ENCODE assay signal across 8 cellular contexts in genomic region chr3:8301977-8302589, GRCh38.
A peak's percentile ranks its signal among the peaks of the same experiment; 100 is the strongest.
DNase-seq lines count a peak whose midpoint lies in the region; FAIRE-seq and TF ChIP-seq lines count a peak whose summit lies in the region.

No MANE protein-coding gene starts in this region.

- no peaks in the 10 kb centered on the region for H3K9me3 ChIP-seq in SU-DHL-6 (ENCODE audit: insufficient read depth, low read length)

- H3K9me2 ChIP-seq in SU-DHL-6 (replicated peaks; ENCODE audit: insufficient read depth, low read length), result no peaks in the 10 kb centered on the region

- no peak overlapping the region for H3K9ac ChIP-seq in SU-DHL-6 (ENCODE audit: low read length)

- DNase-seq in AG10803 (ENCODE audit: low read depth), result peak; percentile 68
- DNase-seq in GM12891 (ENCODE audit: insufficient read length, low spot score), result no peak
- DNase-seq in HuH-7.5 (ENCODE audit: low spot score), result peak; percentile 28
- DNase-seq in fibroblast of villous mesenchyme (ENCODE audit: low read depth), result peak; percentile 62
- DNase-seq in pulmonary artery endothelial cell (ENCODE audit: low read depth, low spot score), result peak; percentile 10
- DNase-seq in activated CD4-positive, alpha-beta memory T cell treated with anti-CD3 and anti-CD28 coated beads, Interleukin-2, amount 10 ng/mL, durations not matched to agents 7 days and 5 days, result no peak
- DNase-seq in stimulated activated CD4-positive, alpha-beta T cell treated with anti-CD3 and anti-CD28 coated beads, Interleukin-2, amount 100 ng/mL, for 48 hours, result no peak

- H3K4me1 Mint-ChIP-seq in activated CD4-positive, alpha-beta memory T cell treated with anti-CD3 and anti-CD28 coated beads, Interleukin-2, amount 10 ng/mL, durations not matched to agents 7 days and 5 days, result no peaks in the 10 kb centered on the region

- H3K27me3 ChIP-seq in SU-DHL-6 (ENCODE audit: low read length), result no peaks in the 10 kb centered on the region

- no peaks in the 10 kb centered on the region for H3K79me2 ChIP-seq in SU-DHL-6 (ENCODE audit: insufficient read depth, low read length)

- H3F3A ChIP-seq in SU-DHL-6 (ENCODE audit: insufficient read depth), result no peaks in the 10 kb centered on the region

- no peaks in the 10 kb centered on the region for H4K20me1 ChIP-seq in SU-DHL-6 (ENCODE audit: low read depth, low read length)

- no peaks in the 10 kb centered on the region for H3K9me3 Mint-ChIP-seq in activated CD4-positive, alpha-beta memory T cell treated with anti-CD3 and anti-CD28 coated beads, Interleukin-2, amount 10 ng/mL, durations not matched to agents 7 days and 5 days

- H3K4me3 Mint-ChIP-seq in activated CD4-positive, alpha-beta memory T cell treated with anti-CD3 and anti-CD28 coated beads, Interleukin-2, amount 10 ng/mL, durations not matched to agents 7 days and 5 days, result no peak overlapping the region

- POLR2A ChIA-PET in activated CD4-positive, alpha-beta memory T cell treated with anti-CD3 and anti-CD28 coated beads, Interleukin-2, amount 10 ng/mL, durations not matched to agents 7 days and 5 days (lab: Charles Lee), result interaction anchor here (0.7 kb wide), 1 partner anchor 55 kb away, joined by 3 read pairs; no protein-coding TSS in a partner anchor

- H2AFZ ChIP-seq in SU-DHL-6 (ENCODE audit: low read depth, low read length, severe bottlenecking), result no peak overlapping the region

- FAIRE-seq in GM12891 (lab: Jason Lieb, UNC), result peak; percentile 38

- H3K4me3 ChIP-seq in AG10803 (ENCODE audit: low read length) (no peak overlapping the region), SU-DHL-6 (ENCODE audit: insufficient read depth, low read length, poor library complexity, severe bottlenecking) (no peak overlapping the region), fibroblast of villous mesenchyme (ENCODE audit: low read depth, low read length) (no peak overlapping the region)

- CTCF ChIA-PET in activated CD4-positive, alpha-beta memory T cell treated with anti-CD3 and anti-CD28 coated beads, Interleukin-2, amount 10 ng/mL, durations not matched to agents 7 days and 5 days (lab: Charles Lee), result interaction anchor here (0.7 to 3.1 kb wide), 10 partner anchors 12 to 513 kb away, joined by 3 to 29 read pairs (median 3); no protein-coding TSS in a partner anchor

- no peaks in the 10 kb centered on the region for H3K27me3 Mint-ChIP-seq in activated CD4-positive, alpha-beta memory T cell treated with anti-CD3 and anti-CD28 coated beads, Interleukin-2, amount 10 ng/mL, durations not matched to agents 7 days and 5 days

- H3K36me3 ChIP-seq in SU-DHL-6 (ENCODE audit: low read length), result no peaks in the 10 kb centered on the region

- H3K27ac ChIP-seq in SU-DHL-6 (ENCODE audit: low read depth, low read length), result no peak overlapping the region

- TF ChIP-seq POLR2A in GM12891 (IDR thresholded peaks at IDR 0.05; ENCODE audit: low read depth, low read length), result no peak

- no peaks in the 10 kb centered on the region for H3K36me3 Mint-ChIP-seq in activated CD4-positive, alpha-beta memory T cell treated with anti-CD3 and anti-CD28 coated beads, Interleukin-2, amount 10 ng/mL, durations not matched to agents 7 days and 5 days (ENCODE audit: low read depth)

- TF ChIP-seq CTCF in AG10803 (conservative IDR thresholded peaks at IDR 0.05; ENCODE audit: low read length) (peak; percentile 80), SU-DHL-6 (IDR thresholded peaks at IDR 0.05; ENCODE audit: insufficient read depth, low read length, poor library complexity, severe bottlenecking) (peak; percentile 68), fibroblast of villous mesenchyme (IDR thresholded peaks at IDR 0.05; ENCODE audit: insufficient read depth, low read depth, low read length) (peak; percentile 73)

- H3K27ac Mint-ChIP-seq in activated CD4-positive, alpha-beta memory T cell treated with anti-CD3 and anti-CD28 coated beads, Interleukin-2, amount 10 ng/mL, durations not matched to agents 7 days and 5 days, result no peak overlapping the region

- no peak overlapping the region for H3K4me2 ChIP-seq in SU-DHL-6 (ENCODE audit: low read depth, low read length, poor library complexity, severe bottlenecking)

TF ChIP-seq in GM12891, 5 proteins besides CTCF, POLR2A, EP300 and RAD21:
- TF ChIP-seq POU2F2 (IDR thresholded peaks at IDR 0.05; ENCODE audit: low read depth, low read length) (no peak), POLR2AphosphoS5 (IDR thresholded peaks at IDR 0.05; ENCODE audit: low read depth, low read length) (no peak), PAX5 (IDR thresholded peaks at IDR 0.05; ENCODE audit: insufficient read depth, low read length, severe bottlenecking) (no peak), SPI1 (IDR thresholded peaks at IDR 0.05; ENCODE audit: low read depth, low read length) (no peak)

Comparison
In these comparisons a context has a peak if more than half of its experiments do, and no peak if none do; other contexts are left out.
1. DNase-seq: peak in AG10803 (single experiment), HuH-7.5 (single experiment), fibroblast of villous mesenchyme (single experiment) and pulmonary artery endothelial cell (single experiment); none in GM12891 (single experiment), activated CD4-positive, alpha-beta memory T cell treated with anti-CD3 and anti-CD28 coated beads, Interleukin-2, amount 10 ng/mL, durations not matched to agents 7 days and 5 days (single experiment) and stimulated activated CD4-positive, alpha-beta T cell treated with anti-CD3 and anti-CD28 coated beads, Interleukin-2, amount 100 ng/mL, for 48 hours (0 of 2).
2. Peak in every context shown above with its lines, with median percentiles within 50 percentile points of each other: CTCF ChIP-seq.